8 cellular contexts compared by ENCODE assay signal in the genomic region with DNA sequence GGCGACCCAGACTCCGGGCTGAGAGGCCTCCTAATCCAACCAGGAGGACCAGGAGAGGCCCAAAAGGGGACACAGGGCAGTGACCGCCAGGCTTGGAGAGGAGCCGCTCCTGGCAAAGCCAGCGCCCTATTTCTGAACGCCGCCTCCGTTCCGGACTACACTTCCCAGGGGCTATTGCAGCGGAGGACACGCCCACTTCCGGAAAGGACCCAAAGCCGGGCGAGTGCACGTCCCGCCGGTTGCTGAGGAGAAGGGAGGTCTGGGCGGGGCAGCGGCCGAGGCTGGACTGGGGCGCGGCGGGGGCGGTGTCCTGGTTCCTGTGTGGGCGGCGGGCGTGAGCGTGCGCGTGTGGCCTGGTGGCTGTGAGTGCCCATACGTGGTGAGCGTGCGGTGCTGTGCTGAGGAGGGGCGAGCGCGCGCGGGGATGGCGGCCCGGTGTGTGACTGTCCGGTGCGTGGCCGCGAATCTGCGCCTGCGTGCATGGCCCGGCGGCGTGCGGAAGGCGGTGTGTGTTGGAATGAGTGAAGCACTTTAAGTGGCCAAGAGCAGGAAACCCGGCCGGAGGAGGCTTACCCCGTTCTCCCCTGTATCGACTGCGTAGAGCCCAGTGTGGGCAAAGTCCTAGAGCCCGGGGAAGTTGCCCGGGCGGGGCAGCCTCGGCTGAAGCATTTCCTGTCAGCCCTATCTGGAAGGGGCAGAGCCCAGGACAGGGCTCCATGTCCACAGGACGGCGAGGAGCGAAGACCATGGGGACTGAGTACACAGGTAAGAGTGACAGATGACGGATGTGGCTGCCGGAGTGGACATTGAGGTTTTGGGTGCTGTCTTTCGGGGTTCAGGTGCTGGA. TPM values are rescaled to one million over a fixed set of nuclear protein-coding genes. Genes with fewer than 3 reads are reported as not detected.
DNase-seq lines count a peak whose midpoint lies in the region; ATAC-seq and TF ChIP-seq lines count a peak whose summit lies in the region.

A gene (plus strand): TSS at position 195 of the 847 bp plus-strand sequence. CDS start 2,844 bp downstream, outside the sequence.

- peak within 1 kb of the TSS; percentile 33 for H2BK15ac ChIP-seq in neuronal stem cell (ENCODE audit: low read length)

- peak within 1 kb of the TSS; percentile 92 for H3K27ac Mint-ChIP-seq in activated naive CD4-positive, alpha-beta T cell treated with anti-CD3 and anti-CD28 coated beads, Interleukin-2, amount 10 ng/mL, durations not matched to agents 7 days and 5 days

- H2BK120ac ChIP-seq in neuronal stem cell (ENCODE audit: low read depth, low read length) = peak within 1 kb of the TSS; percentile 19

- peak; percentile 22 to 37 for TF ChIP-seq POLR2A in gastroesophageal sphincter (IDR thresholded peaks at IDR 0.05)

- no peaks in the 10 kb centered on the region for H3K27me3 Mint-ChIP-seq in activated naive CD4-positive, alpha-beta T cell treated with anti-CD3 and anti-CD28 coated beads, Interleukin-2, amount 10 ng/mL, durations not matched to agents 7 days and 5 days

- H2AFZ ChIP-seq in neuronal stem cell (ENCODE audit: low read length) = peak within 1 kb of the TSS; percentile 100

- H3K4me3 ChIP-seq in SJSA1 = peak within 1 kb of the TSS; percentile 58
- H3K4me3 ChIP-seq in gastroesophageal sphincter = peak within 1 kb of the TSS; percentile 81 to 86
- H3K4me3 ChIP-seq in neuronal stem cell (ENCODE audit: low read length in 2 of 2) = peak within 1 kb of the TSS; percentile 80 to 92

- H3K36me3 Mint-ChIP-seq in activated naive CD4-positive, alpha-beta T cell treated with anti-CD3 and anti-CD28 coated beads, Interleukin-2, amount 10 ng/mL, durations not matched to agents 7 days and 5 days = peaks cover 54% of the 10 kb centered on the region

- H3K9me3 ChIP-seq in SJSA1 (replicated peaks) (peaks cover 35% of the 10 kb centered on the region), gastroesophageal sphincter (peaks cover 0 to 77% (median 2%) of the 10 kb centered on the region in 3 donors), neuronal stem cell (replicated peaks in 1 of 2; ENCODE audit: control insufficient read depth in 2 of 2, insufficient read depth in 1 of 2, low read depth in 1 of 2, low read length in 2 of 2) (peaks cover 22 to 86% of the 10 kb centered on the region in 2 donors)

- peak within 1 kb of the TSS; percentile 99 for H3K9ac ChIP-seq in neuronal stem cell (ENCODE audit: low read depth, low read length, poor library complexity)

- H3K9me3 Mint-ChIP-seq in activated naive CD4-positive, alpha-beta T cell treated with anti-CD3 and anti-CD28 coated beads, Interleukin-2, amount 10 ng/mL, durations not matched to agents 7 days and 5 days = peaks cover 64% of the 10 kb centered on the region

- H3K23ac ChIP-seq in neuronal stem cell (ENCODE audit: low read depth, low read length, poor library complexity) = peak within 1 kb of the TSS; percentile 86

- CTCF ChIA-PET in activated naive CD4-positive, alpha-beta T cell treated with anti-CD3 and anti-CD28 coated beads, Interleukin-2, amount 10 ng/mL, durations not matched to agents 7 days and 5 days (lab: Charles Lee) = no interaction called here

- no peak within 1 kb of the TSS for H4K8ac ChIP-seq in neuronal stem cell (ENCODE audit: low read depth, low read length)

- H3K4me2 ChIP-seq in neuronal stem cell (ENCODE audit: insufficient read depth, low read length, poor library complexity, severe bottlenecking) = peak within 1 kb of the TSS; percentile 95

- TF ChIP-seq CTCF in gastroesophageal sphincter (IDR thresholded peaks at IDR 0.05) = no peak

- H2BK12ac ChIP-seq in neuronal stem cell (ENCODE audit: low read length) = no peak within 1 kb of the TSS

- H3K36me3 ChIP-seq in SJSA1 (peaks cover 19% of the 10 kb centered on the region), gastroesophageal sphincter (peaks cover 9 to 52% of the 10 kb centered on the region in 2 donors), neuronal stem cell (replicated peaks in 1 of 2; ENCODE audit: control insufficient read depth in 2 of 2, insufficient read depth in 2 of 2, low read length in 2 of 2) (peaks cover 16 to 40% of the 10 kb centered on the region in 2 donors)

- H3K27ac ChIP-seq in SJSA1 = no peak within 1 kb of the TSS
- peak within 1 kb of the TSS; percentile 62 to 89 (median 88) for H3K27ac ChIP-seq in gastroesophageal sphincter
- peak within 1 kb of the TSS; percentile 58 for H3K27ac ChIP-seq in neuronal stem cell (replicated peaks; ENCODE audit: low read length)

- H3K14ac ChIP-seq in neuronal stem cell (ENCODE audit: low read length) = peak within 1 kb of the TSS; percentile 99

- H3K4me1 ChIP-seq in SJSA1 (replicated peaks) = no peaks in the 10 kb centered on the region
- peaks cover 0 to 22% (median 4%) of the 10 kb centered on the region in 3 donors for H3K4me1 ChIP-seq in gastroesophageal sphincter
- peaks cover 2 to 4% of the 10 kb centered on the region in 2 donors for H3K4me1 ChIP-seq in neuronal stem cell (ENCODE audit: control insufficient read depth in 2 of 2, insufficient read depth in 1 of 2, low read depth in 1 of 2, low read length in 2 of 2)

- peak within 1 kb of the TSS; percentile 89 for H2BK5ac ChIP-seq in neuronal stem cell (ENCODE audit: low read length)

- H3K27me3 ChIP-seq in SJSA1 (replicated peaks) = no peaks in the 10 kb centered on the region
- no peaks in the 10 kb centered on the region for H3K27me3 ChIP-seq in gastroesophageal sphincter
- H3K27me3 ChIP-seq in neuronal stem cell (ENCODE audit: control insufficient read depth in 3 of 3, insufficient read depth in 3 of 3, low read depth in 1 of 3, low read length in 3 of 3) = no peaks in the 10 kb centered on the region

- H3K79me1 ChIP-seq in neuronal stem cell (ENCODE audit: low read depth, low read length) = no peaks in the 10 kb centered on the region

- H3K4ac ChIP-seq in neuronal stem cell (ENCODE audit: low read length) = no peak within 1 kb of the TSS

- peak within 1 kb of the TSS; percentile 95 for H3K4me3 Mint-ChIP-seq in activated naive CD4-positive, alpha-beta T cell treated with anti-CD3 and anti-CD28 coated beads, Interleukin-2, amount 10 ng/mL, durations not matched to agents 7 days and 5 days

- ATAC-seq in GM21447 (IDR thresholded peaks at IDR 0.05; ENCODE audit: unreplicated experiment) = peak; percentile 95
- ATAC-seq in gastroesophageal sphincter = peak; percentile 100

- peaks cover 21% of the 10 kb centered on the region for H3K4me1 Mint-ChIP-seq in activated naive CD4-positive, alpha-beta T cell treated with anti-CD3 and anti-CD28 coated beads, Interleukin-2, amount 10 ng/mL, durations not matched to agents 7 days and 5 days

- DNase-seq in D341Med (ENCODE audit: low spot score) (peak; percentile 94), HuH-7 (ENCODE audit: low spot score) (peak; percentile 93), SJSA1 (ENCODE audit: low read depth in 1 of 2, low spot score in 2 of 2) (peak; percentile 80 to 91), neuronal stem cell (ENCODE audit: low spot score) (peak; percentile 88), stromal cell of bone marrow (ENCODE audit: low read depth) (peak; percentile 87)
- DNase-seq in activated naive CD4-positive, alpha-beta T cell treated with anti-CD3 and anti-CD28 coated beads, Interleukin-2, amount 10 ng/mL, durations not matched to agents 7 days and 5 days = peak; percentile 94

- 15 to 50% methylated on average over 2 of the region's 66 CpGs for WGBS in gastroesophageal sphincter (ENCODE audit: low coverage in 1 of 2), 2 donors
- no CpG with 5 or more reads among the region's 66 CpGs for WGBS in neuronal stem cell (ENCODE audit: extremely low coverage in 2 of 2, insufficient read length in 2 of 2, insufficient replicate concordance in 1 of 2), 2 donors

- H4K91ac ChIP-seq in neuronal stem cell (ENCODE audit: low read depth, low read length, poor library complexity) = no peak within 1 kb of the TSS

- TF ChIP-seq EP300 in gastroesophageal sphincter (IDR thresholded peaks at IDR 0.05) = no peak

- peak within 1 kb of the TSS; percentile 96 for H3K18ac ChIP-seq in neuronal stem cell (ENCODE audit: low read length)

- peak within 1 kb of the TSS; percentile 48 for H2AK5ac ChIP-seq in neuronal stem cell (ENCODE audit: low read depth, low read length)

RNA-seq across cellular contexts. Expression of the gene that starts here (rescaled TPM):
- total RNA-seq in SJSA1 (2014; rRNA removed; shearing (Covaris generic)) = 0.60 and 2.3 TPM in 2 replicates
- total RNA-seq in gastroesophageal sphincter = 1 to 10 TPM; 3.9 to 8.1 (median 6.7) TPM
- polyA plus RNA-seq in neuronal stem cell (2013, experiment 1 of 2) = 5.6 TPM
- polyA plus RNA-seq in neuronal stem cell (2013, experiment 2 of 2) = 5.8 TPM
